In genomic region chr6:127464881-127465459, GRCh38 we compare ENCODE assay signal across 9 cellular contexts. TPM values are rescaled to one million over a fixed set of nuclear protein-coding genes. Genes with fewer than 3 reads are reported as not detected.
DNase-seq lines count a peak whose midpoint lies in the region; ATAC-seq and TF ChIP-seq lines count a peak whose summit lies in the region.
"Had no signal": no experiment of that assay in that cellular context is flagged by ENCODE, and none has a peak within 500 bp of the region (broad histone marks: within the 10 kb centered on the region; RNA-seq: fewer than 3 reads in every experiment).

No MANE protein-coding gene starts in this region.

- H3K4me3 Mint-ChIP-seq in Calu3 (ENCODE audit: low read depth, unreplicated experiment) = no peak overlapping the region
- H3K4me3 Mint-ChIP-seq in activated T-cell treated with anti-CD3 and anti-CD28 coated beads, Interleukin-2, amount 50 U/mL, for 4 hours = no peak overlapping the region
- H3K4me3 Mint-ChIP-seq: central memory CD8-positive, alpha-beta T cell had no signal

- CTCF ChIA-PET in Calu3 (lab: Charles Lee) (interaction anchor here (0.6 to 1.5 kb wide), 2 partner anchors 74 to 170 kb away, joined by 5 to 7 read pairs; no protein-coding TSS in a partner anchor), PC-3 (lab: Charles Lee) (no interaction called here)

- no peaks in the 10 kb centered on the region for H3F3A ChIP-seq in PC-3 (ENCODE audit: low read length, unreplicated experiment)

- no peaks in the 10 kb centered on the region for H3K79me2 ChIP-seq in PC-3 (ENCODE audit: low read length)
- no peaks in the 10 kb centered on the region for H3K79me2 ChIP-seq in osteoblast (ENCODE audit: insufficient read depth, low read length)

- H3K4me3 ChIP-seq in PC-3 (ENCODE audit: low read length) = no peak overlapping the region
- H3K4me3 ChIP-seq in osteoblast (ENCODE audit: insufficient read depth, low read length) = no peak overlapping the region
- no peak overlapping the region for H3K4me3 ChIP-seq in suprapubic skin

- H3K27me3 ChIP-seq in PC-3 (ENCODE audit: low read length) = no peaks in the 10 kb centered on the region
- H3K27me3 ChIP-seq in osteoblast (ENCODE audit: insufficient read depth, low read length) = no peaks in the 10 kb centered on the region
- H3K27me3 ChIP-seq in suprapubic skin = no peaks in the 10 kb centered on the region

- peak; percentile 65 for TF ChIP-seq CTCF in Calu3 (IDR thresholded peaks at IDR 0.05; ENCODE audit: unreplicated experiment)
- peak; percentile 83 for TF ChIP-seq CTCF in PC-3 (conservative IDR thresholded peaks at IDR 0.05; ENCODE audit: low read depth, low read length)
- TF ChIP-seq CTCF in osteoblast (IDR thresholded peaks at IDR 0.05; ENCODE audit: extremely low read depth, low read depth, low read length) = peak; percentile 96
- TF ChIP-seq CTCF in suprapubic skin (IDR thresholded peaks at IDR 0.05) = peak; percentile 46 to 80

- intact Hi-C loops in Calu3 (cut with micrococcal nuclease; ENCODE audit: unreplicated experiment) = loop anchor here (1.0 to 2.0 kb wide), 2 partner anchors 74 to 162 kb away; no protein-coding TSS in a partner anchor
- intact Hi-C loops in PC-3 (cut with micrococcal nuclease) = loop anchor here (1.0 to 2.0 kb wide), 3 partner anchors 51 to 162 kb away; no protein-coding TSS in a partner anchor

- no peak overlapping the region for H3K27ac ChIP-seq in PC-3 (ENCODE audit: low read length)
- H3K27ac ChIP-seq in osteoblast (ENCODE audit: low read depth, low read length) = peak overlapping the region; percentile 78
- H3K27ac ChIP-seq in suprapubic skin = no peak overlapping the region

- H3K4me1 ChIP-seq in PC-3 (ENCODE audit: insufficient read depth, low read length) = no peaks in the 10 kb centered on the region
- H3K4me1 ChIP-seq in osteoblast (ENCODE audit: insufficient read depth, low read length) = peaks cover 25% of the 10 kb centered on the region
- no peaks in the 10 kb centered on the region for H3K4me1 ChIP-seq in suprapubic skin

- TF ChIP-seq POLR2A in suprapubic skin (IDR thresholded peaks at IDR 0.05) = no peak

- BruUV-seq in Calu3 (replicated peaks; lab: Mats Ljungman, UMichigan) (no TSS peak), PC-3 (replicated peaks; lab: Mats Ljungman, UMichigan) (no TSS peak)

- ATAC-seq in GM19455 (IDR thresholded peaks at IDR 0.05; ENCODE audit: unreplicated experiment) (peak; percentile 89), HG03521 (IDR thresholded peaks at IDR 0.05; ENCODE audit: unreplicated experiment) (peak; percentile 85), PC-3 (peak; percentile 85)
- peak; percentile 77 to 82 for ATAC-seq in activated T-cell treated with anti-CD3 and anti-CD28 coated beads, Interleukin-2, amount 50 U/mL, for 4 hours

- H3K27me3 Mint-ChIP-seq in Calu3 (ENCODE audit: unreplicated experiment) = no peaks in the 10 kb centered on the region
- no peaks in the 10 kb centered on the region for H3K27me3 Mint-ChIP-seq in activated T-cell treated with anti-CD3 and anti-CD28 coated beads, Interleukin-2, amount 50 U/mL, for 4 hours (ENCODE audit: low read depth)
- H3K27me3 Mint-ChIP-seq: central memory CD8-positive, alpha-beta T cell had no signal

- H4K20me1 ChIP-seq in PC-3 (ENCODE audit: low read length) = no peaks in the 10 kb centered on the region
- H4K20me1 ChIP-seq in osteoblast (ENCODE audit: insufficient read depth, low read length) = no peaks in the 10 kb centered on the region

- POLR2A ChIA-PET in PC-3 (lab: Charles Lee; ENCODE audit: unreplicated experiment) = no interaction called here

- no peaks in the 10 kb centered on the region for H3K9me2 ChIP-seq in PC-3 (replicated peaks; ENCODE audit: low read length)

- no peaks in the 10 kb centered on the region for H3K36me3 Mint-ChIP-seq in Calu3 (ENCODE audit: insufficient read depth, unreplicated experiment)
- H3K36me3 Mint-ChIP-seq in activated T-cell treated with anti-CD3 and anti-CD28 coated beads, Interleukin-2, amount 50 U/mL, for 4 hours (ENCODE audit: insufficient read depth) = no peaks in the 10 kb centered on the region

- H3K27ac Mint-ChIP-seq in Calu3 (ENCODE audit: unreplicated experiment) = no peak overlapping the region

- no peak for TF ChIP-seq EP300 in suprapubic skin (IDR thresholded peaks at IDR 0.05)

- no peak overlapping the region for H3K4me2 ChIP-seq in PC-3 (ENCODE audit: low read length)
- H3K4me2 ChIP-seq in osteoblast (ENCODE audit: insufficient read depth, low read length) = peak overlapping the region; percentile 37

- no peak overlapping the region for H2AFZ ChIP-seq in PC-3 (ENCODE audit: low read length)
- H2AFZ ChIP-seq in osteoblast (ENCODE audit: low read length) = no peak overlapping the region

- WGBS in suprapubic skin = 33% methylated on average over 3 of the region's 3 CpGs

- DNase-seq in Calu3 (peak; percentile 71), PC-3 (peak; percentile 65), fibroblast of the conjunctiva (ENCODE audit: low read depth) (peak; percentile 66), osteoblast (ENCODE audit: insufficient read length, low spot score, missing footprints) (peak; percentile 89), suprapubic skin (ENCODE audit: low spot score in 2 of 2) (peak; percentile 81 to 83)
- DNase-seq in activated T-cell treated with anti-CD3 and anti-CD28 coated beads, Interleukin-2, amount 50 U/mL, for 4 hours = peak; percentile 57

- H3K4me1 Mint-ChIP-seq in Calu3 (ENCODE audit: low read depth, unreplicated experiment) = no peaks in the 10 kb centered on the region
- no peaks in the 10 kb centered on the region for H3K4me1 Mint-ChIP-seq in activated T-cell treated with anti-CD3 and anti-CD28 coated beads, Interleukin-2, amount 50 U/mL, for 4 hours (ENCODE audit: low read depth)
- H3K4me1 Mint-ChIP-seq: central memory CD8-positive, alpha-beta T cell had no signal

- H3K9me3 Mint-ChIP-seq in Calu3 (ENCODE audit: low read depth, unreplicated experiment) = no peaks in the 10 kb centered on the region
- H3K9me3 Mint-ChIP-seq in activated T-cell treated with anti-CD3 and anti-CD28 coated beads, Interleukin-2, amount 50 U/mL, for 4 hours = no peaks in the 10 kb centered on the region
- H3K9me3 Mint-ChIP-seq: central memory CD8-positive, alpha-beta T cell had no signal

- no peak overlapping the region for H3K9ac ChIP-seq in PC-3 (ENCODE audit: low read length)

- H3K36me3 ChIP-seq in PC-3 (ENCODE audit: low read depth, low read length) (no peaks in the 10 kb centered on the region), osteoblast (ENCODE audit: insufficient read depth, low read length) (no peaks in the 10 kb centered on the region), suprapubic skin (no peaks in the 10 kb centered on the region)

- H3K9me3 ChIP-seq in PC-3 (ENCODE audit: low read length) (no peaks in the 10 kb centered on the region), osteoblast (ENCODE audit: low read depth, low read length) (no peaks in the 10 kb centered on the region), suprapubic skin (no peaks in the 10 kb centered on the region)

RNA-seq across cellular contexts. Expression of gene KIAA0408, which starts 5.8 kb away (rescaled TPM):
- total RNA-seq in Calu3 (2022) (0.31 and 0.91 TPM in 2 replicates), PC-3 (2014; rRNA removed) (0.04 TPM in 1 of 2 replicates, not detected in the other), osteoblast (1.8 and 2.5 TPM in 2 replicates), suprapubic skin (1 to 10 TPM in 3 of 4 donors, not detected in 1; 1.4 to 2.7 (median 1.7) TPM)
- total RNA-seq in activated T-cell treated with anti-CD3 and anti-CD28 coated beads, Interleukin-2, amount 50 U/mL, for 4 hours = 1 to 10 TPM; 1.6 to 3.0 (median 1.6) TPM
